In the genomic region with DNA sequence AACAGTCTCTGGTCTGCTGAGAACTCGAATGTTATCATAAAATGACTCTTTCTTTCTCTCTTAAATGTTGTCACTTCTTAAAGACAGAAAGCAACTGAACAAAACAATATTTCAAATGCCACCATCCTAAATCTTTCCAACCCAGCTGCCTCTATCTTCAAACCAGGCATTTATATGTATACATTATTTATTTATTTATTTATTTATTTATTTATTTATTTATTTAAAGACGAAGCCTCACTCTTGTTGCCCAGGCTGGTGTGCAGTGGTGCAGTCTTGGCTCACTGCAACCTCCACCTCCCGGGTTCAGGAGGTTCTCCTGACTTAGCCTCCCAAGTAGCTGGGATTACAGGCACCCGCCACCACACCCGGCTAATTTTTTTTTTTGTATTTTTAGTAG, we compare ENCODE assay signal across 1 cellular context.
A peak's percentile ranks its signal among the peaks of the same experiment; 100 is the strongest.
TF ChIP-seq lines count a peak whose summit lies in the region.

No MANE protein-coding gene starts in this region.

TF ChIP-seq in HEK293, 187 proteins besides CTCF, POLR2A, EP300 and RAD21 (continued from another document):
- TF ChIP-seq, protein P1, sequence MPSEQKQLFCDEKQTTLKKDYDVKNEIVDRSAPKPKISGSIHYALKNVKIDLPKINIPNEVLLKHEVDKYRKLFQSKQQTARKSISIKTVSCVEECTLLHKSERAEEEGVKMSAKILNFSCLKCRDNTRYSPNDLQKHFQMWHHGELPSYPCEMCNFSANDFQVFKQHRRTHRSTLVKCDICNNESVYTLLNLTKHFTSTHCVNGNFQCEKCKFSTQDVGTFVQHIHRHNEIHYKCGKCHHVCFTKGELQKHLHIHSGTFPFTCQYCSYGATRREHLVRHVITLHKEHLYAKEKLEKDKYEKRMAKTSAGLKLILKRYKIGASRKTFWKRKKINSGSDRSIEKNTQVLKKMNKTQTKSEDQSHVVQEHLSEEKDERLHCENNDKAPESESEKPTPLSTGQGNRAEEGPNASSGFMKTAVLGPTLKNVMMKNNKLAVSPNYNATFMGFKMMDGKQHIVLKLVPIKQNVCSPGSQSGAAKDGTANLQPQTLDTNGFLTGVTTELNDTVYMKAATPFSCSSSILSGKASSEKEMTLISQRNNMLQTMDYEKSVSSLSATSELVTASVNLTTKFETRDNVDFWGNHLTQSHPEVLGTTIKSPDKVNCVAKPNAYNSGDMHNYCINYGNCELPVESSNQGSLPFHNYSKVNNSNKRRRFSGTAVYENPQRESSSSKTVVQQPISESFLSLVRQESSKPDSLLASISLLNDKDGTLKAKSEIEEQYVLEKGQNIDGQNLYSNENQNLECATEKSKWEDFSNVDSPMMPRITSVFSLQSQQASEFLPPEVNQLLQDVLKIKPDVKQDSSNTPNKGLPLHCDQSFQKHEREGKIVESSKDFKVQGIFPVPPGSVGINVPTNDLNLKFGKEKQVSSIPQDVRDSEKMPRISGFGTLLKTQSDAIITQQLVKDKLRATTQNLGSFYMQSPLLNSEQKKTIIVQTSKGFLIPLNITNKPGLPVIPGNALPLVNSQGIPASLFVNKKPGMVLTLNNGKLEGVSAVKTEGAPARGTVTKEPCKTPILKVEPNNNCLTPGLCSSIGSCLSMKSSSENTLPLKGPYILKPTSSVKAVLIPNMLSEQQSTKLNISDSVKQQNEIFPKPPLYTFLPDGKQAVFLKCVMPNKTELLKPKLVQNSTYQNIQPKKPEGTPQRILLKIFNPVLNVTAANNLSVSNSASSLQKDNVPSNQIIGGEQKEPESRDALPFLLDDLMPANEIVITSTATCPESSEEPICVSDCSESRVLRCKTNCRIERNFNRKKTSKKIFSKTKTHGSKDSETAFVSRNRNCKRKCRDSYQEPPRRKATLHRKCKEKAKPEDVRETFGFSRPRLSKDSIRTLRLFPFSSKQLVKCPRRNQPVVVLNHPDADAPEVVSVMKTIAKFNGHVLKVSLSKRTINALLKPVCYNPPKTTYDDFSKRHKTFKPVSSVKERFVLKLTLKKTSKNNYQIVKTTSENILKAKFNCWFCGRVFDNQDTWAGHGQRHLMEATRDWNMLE (tag by site-specific recombination; conservative IDR thresholded peaks at IDR 0.05; ENCODE audit: low read depth) = peak; percentile 79
